In the genomic region with DNA sequence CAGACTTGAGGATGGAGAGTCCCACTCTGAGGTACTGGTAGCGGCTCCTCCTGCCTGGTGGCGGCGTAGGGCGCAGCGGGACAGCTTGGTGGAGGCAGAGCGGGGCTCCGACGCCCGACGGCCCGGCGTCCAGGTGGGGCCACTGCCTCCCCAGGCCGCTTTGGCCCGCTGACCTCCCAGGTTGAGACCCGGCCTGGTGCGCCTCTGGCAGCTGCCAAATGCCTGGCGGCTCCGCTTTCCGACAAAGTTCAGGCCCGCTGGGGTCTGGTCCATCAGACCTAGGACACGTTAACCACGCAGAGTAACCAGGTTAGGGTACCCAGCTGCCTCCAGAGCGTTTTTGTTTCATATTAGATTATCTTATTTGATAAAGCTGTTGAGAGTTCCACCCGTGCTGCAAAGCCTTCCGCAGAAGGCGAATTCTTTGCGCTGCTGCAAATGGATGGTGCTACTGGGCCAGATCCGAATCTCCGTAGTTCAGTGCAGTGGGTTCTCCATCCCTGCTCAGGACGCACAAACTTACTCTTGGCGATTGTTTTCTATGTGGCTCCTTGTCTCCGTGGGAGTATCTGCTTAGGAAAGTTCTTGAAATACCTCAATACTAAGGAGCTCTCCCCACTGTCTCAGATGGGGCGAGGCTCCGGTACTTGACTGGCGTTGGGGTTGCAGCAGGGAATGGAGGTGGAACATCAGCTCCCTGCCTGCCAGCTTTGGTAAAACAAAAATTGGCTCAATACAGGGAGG, we compare ENCODE assay signal across 9 cellular contexts. TPM values are rescaled to one million over a fixed set of nuclear protein-coding genes. Genes with fewer than 3 reads are reported as not detected.
DNase-seq lines count a peak whose midpoint lies in the region; ATAC-seq and TF ChIP-seq lines count a peak whose summit lies in the region.
"Had no signal": no experiment of that assay in that cellular context is flagged by ENCODE, and none has a peak within 500 bp of the region (broad histone marks: within the 10 kb centered on the region; RNA-seq: fewer than 3 reads in every experiment).

No MANE protein-coding gene starts in this region.

- H3F3A ChIP-seq in SK-N-SH (replicated peaks; ENCODE audit: insufficient read depth) = peaks cover 3% of the 10 kb centered on the region

- H3K79me2 ChIP-seq in SK-N-SH (ENCODE audit: insufficient read depth) = no peaks in the 10 kb centered on the region

- peaks cover 8% of the 10 kb centered on the region; the same call in 1 of the 2 replicates for H3K27me3 ChIP-seq in SK-N-SH (ENCODE audit: insufficient read depth)

- no peak for TF ChIP-seq EP300 in SK-N-SH (IDR thresholded peaks at IDR 0.05; ENCODE audit: borderline replicate concordance in 1 of 2, low read depth in 1 of 2, low read length in 1 of 2)

- no peaks in the 10 kb centered on the region for H4K20me1 ChIP-seq in SK-N-SH (ENCODE audit: insufficient read depth)

- peaks cover 0 to 6% of the 10 kb centered on the region in 2 donors for H3K36me3 Mint-ChIP-seq in naive B cell

- H3K4me2 ChIP-seq in SK-N-SH = peak overlapping the region; percentile 98

- POLR2A ChIA-PET in SK-N-SH (lab: Yijun Ruan, JAX) = no interaction called here

- CTCF ChIA-PET in SK-N-SH (lab: Yijun Ruan, JAX) = interaction anchor here (1.1 to 3.8 kb wide), 7 partner anchors 15 to 825 kb away, joined by 3 to 24 read pairs (median 4); no protein-coding TSS in a partner anchor

- peak overlapping the region; percentile 71 to 88; a peak in 3 of 4 replicates for H3K4me3 ChIP-seq in SK-N-SH (ENCODE audit: low read depth in 2 of 2, low read length in 1 of 2)
- H3K4me3 ChIP-seq in epithelial cell of proximal tubule (ENCODE audit: low read depth, low read length) = peak overlapping the region; percentile 73

- 14% methylated on average over 25 of the region's 35 CpGs for WGBS in SK-N-SH (ENCODE audit: low lambda C conversion rate)

- DNase-seq in NCI-H1417 (lab: John Stamatoyannopoulos, UW) = peak in 2 of 3 experiments; percentile 1 to 15
- DNase-seq in NCI-H1417 treated with DMSO at 0.1 percent for 48 hours (lab: John Stamatoyannopoulos, UW) = no peak
- peak; percentile 67 for DNase-seq in SK-N-SH
- DNase-seq in epithelial cell of proximal tubule (ENCODE audit: low read depth) = no peak
- DNase-seq in naive B cell = no peak
- DNase-seq in NCI-H774 (lab: John Stamatoyannopoulos, UW) = no peak

- H3K27ac Mint-ChIP-seq in naive B cell = peak overlapping the region in 1 of 6 donors; percentile 40

- H3K9me3 Mint-ChIP-seq in naive B cell = peaks cover 0 to 3% (median 0%) of the 10 kb centered on the region in 7 donors

- TF ChIP-seq CTCF in SK-N-SH (IDR thresholded peaks at IDR 0.05) = no peak
- TF ChIP-seq CTCF in epithelial cell of proximal tubule (conservative IDR thresholded peaks at IDR 0.05; ENCODE audit: low read depth, low read length) = no peak

- H3K4me1 Mint-ChIP-seq in naive B cell = peaks cover 13 to 18% (median 15%) of the 10 kb centered on the region in 3 donors

- H3K9me3 ChIP-seq in SK-N-SH = no peaks in the 10 kb centered on the region

- H3K9ac ChIP-seq in SK-N-SH = no peak overlapping the region

- H3K27ac ChIP-seq in SK-N-SH (ENCODE audit: low read depth in 2 of 2, low read length in 1 of 2) = no peak overlapping the region
- H3K27ac ChIP-seq: C4-2B had no signal

- TF ChIP-seq RAD21 in SK-N-SH (IDR thresholded peaks at IDR 0.05; ENCODE audit: low read length) = peak; percentile 9; the same call in 1 of the 2 replicates

- peaks cover 42 to 50% (median 49%) of the 10 kb centered on the region in 3 donors for H3K27me3 Mint-ChIP-seq in naive B cell

- no peaks in the 10 kb centered on the region for H3K36me3 ChIP-seq in SK-N-SH (replicated peaks in 1 of 2; ENCODE audit: control insufficient read depth in 1 of 2, insufficient read depth in 2 of 2, low read length in 1 of 2)

- peak overlapping the region; percentile 39 to 88 (median 80) for H3K4me3 Mint-ChIP-seq in naive B cell

- peaks cover 0 to 14% of the 10 kb centered on the region in 2 experiments; a peak in 2 of 4 replicates for H3K4me1 ChIP-seq in SK-N-SH (ENCODE audit: control insufficient read depth in 1 of 2, insufficient read depth in 2 of 2, low read depth in 1 of 2, low read length in 1 of 2)

- no peak for ATAC-seq in naive B cell (ENCODE audit: low read depth in 2 of 2)
- ATAC-seq in HG03342 (IDR thresholded peaks at IDR 0.05; ENCODE audit: unreplicated experiment) = no peak
- ATAC-seq in GM18873 (IDR thresholded peaks at IDR 0.05; ENCODE audit: low FRiP score, unreplicated experiment) = no peak

- H3K9me2 ChIP-seq in SK-N-SH = 0 out of 2 replicates have a peak, but pooled peaks cover 3% of the 10 kb centered on the region

- H2AFZ ChIP-seq in SK-N-SH (ENCODE audit: low read depth) = no peak overlapping the region

TF ChIP-seq in SK-N-SH, 30 proteins besides CTCF, POLR2A, EP300 and RAD21:
- TF ChIP-seq GATA2 (CRISPR knock-in tag; IDR thresholded peaks at IDR 0.05) = peak; percentile 9; the same call in 1 of the 2 replicates
- no peak for TF ChIP-seq FOXJ3 (CRISPR knock-in tag; IDR thresholded peaks at IDR 0.05)

RNA-seq across cellular contexts. Expression of a gene that starts 1.4 kb away (rescaled TPM):
- polyA plus RNA-seq in SK-N-SH (2012; rRNA removed) (0.15 and 0.19 TPM in 2 replicates), naive B cell (ENCODE audit: low read depth in 6 of 6) (not detected)
- 0.21 and 0.22 TPM in 2 replicates for polyA plus RNA-seq in SK-N-SH (2012; cell fraction: cytosol; rRNA removed)
- polyA plus RNA-seq in SK-N-SH (2012; cell fraction: nucleus; rRNA removed) = 0.14 and 0.25 TPM in 2 replicates
- 0.69 and 0.87 TPM in 2 replicates for total RNA-seq in epithelial cell of proximal tubule

Comparison
In these comparisons a context has a peak if more than half of its experiments do, and no peak if none do; other contexts are left out.
1. DNase-seq: peak in NCI-H1417 (2 of 3) and SK-N-SH (single experiment); none in NCI-H1417 treated with DMSO at 0.1 percent for 48 hours (single experiment), epithelial cell of proximal tubule (single experiment), naive B cell (single experiment) and NCI-H774 (single experiment).